8 cellular contexts compared by ENCODE assay signal in the genomic region with DNA sequence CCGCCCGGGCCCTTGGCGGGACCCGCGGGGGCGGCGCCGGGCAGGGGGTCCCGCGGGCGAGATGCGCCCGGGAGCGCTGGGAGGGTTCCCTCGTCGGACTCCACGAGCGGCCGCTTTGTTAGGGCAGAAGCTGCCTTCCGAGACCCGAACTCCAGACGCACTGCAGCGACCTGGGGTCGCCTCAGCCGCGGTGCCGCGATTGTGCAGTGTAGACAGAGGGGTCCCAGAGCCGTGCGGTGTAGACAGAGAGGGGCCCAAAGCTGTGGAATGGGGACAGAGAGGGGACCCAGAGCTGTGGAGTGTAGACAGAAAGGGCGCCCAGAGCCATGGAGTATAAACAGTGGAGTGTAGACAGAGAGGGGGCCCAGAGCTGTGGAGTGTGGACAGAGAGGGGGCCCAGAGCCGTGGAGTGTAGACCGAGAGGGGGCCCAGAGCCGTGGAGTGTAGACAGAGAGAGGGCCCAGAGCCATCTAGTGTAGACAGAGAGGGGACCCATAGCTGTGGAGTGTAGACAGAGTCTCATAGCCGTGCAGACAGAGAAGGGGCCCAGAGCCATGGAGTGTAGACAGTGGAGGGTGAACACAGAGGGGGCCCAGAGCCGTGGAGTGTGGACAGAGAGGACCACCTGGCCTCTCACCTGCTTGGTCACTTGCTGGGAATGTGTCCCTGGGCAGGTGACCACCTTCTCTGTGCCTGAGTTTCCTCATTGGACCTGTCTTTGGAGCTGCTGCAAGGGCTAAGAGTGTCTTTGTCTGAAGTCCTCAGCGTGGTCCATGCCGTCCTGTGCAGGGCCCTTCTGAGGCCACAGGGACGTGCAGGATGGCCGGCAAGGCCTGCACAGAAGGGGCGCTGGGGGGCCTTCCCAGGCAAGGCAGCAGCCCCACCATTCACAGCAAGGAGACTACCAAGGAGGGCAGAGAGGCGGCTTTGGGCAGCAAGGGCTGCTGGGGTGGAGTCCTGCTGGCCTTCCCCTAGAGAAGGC. TPM values are rescaled to one million over a fixed set of nuclear protein-coding genes. Genes with fewer than 3 reads are reported as not detected.
DNase-seq lines count a peak whose midpoint lies in the region; ATAC-seq, FAIRE-seq and TF ChIP-seq lines count a peak whose summit lies in the region.

No MANE protein-coding gene starts in this region.

- H3K27ac Mint-ChIP-seq in activated CD8-positive, alpha-beta memory T cell treated with anti-CD3 and anti-CD28 coated beads, Interleukin-2, amount 10 ng/mL, durations not matched to agents 7 days and 5 days = no peak overlapping the region

- intact Hi-C loops in left ventricle myocardium inferior (cut with micrococcal nuclease) = no loop called here

- peaks cover 75% of the 10 kb centered on the region for H3K27me3 Mint-ChIP-seq in activated CD8-positive, alpha-beta memory T cell treated with anti-CD3 and anti-CD28 coated beads, Interleukin-2, amount 10 ng/mL, durations not matched to agents 7 days and 5 days

- DNase-seq in activated CD8-positive, alpha-beta memory T cell treated with anti-CD3 and anti-CD28 coated beads, Interleukin-2, amount 10 ng/mL, durations not matched to agents 7 days and 5 days = peak; percentile 41
- DNase-seq in left ventricle myocardium inferior (no peak), skeletal muscle cell (ENCODE audit: low read depth) (no peak), DMS79 treated with DMSO at 0.1 percent for 48 hours (lab: John Stamatoyannopoulos, UW) (no peak), NCI-H187 (lab: John Stamatoyannopoulos, UW) (no peak), urothelium cell line (ENCODE audit: low spot score) (no peak)

- H3K4me1 Mint-ChIP-seq in activated CD8-positive, alpha-beta memory T cell treated with anti-CD3 and anti-CD28 coated beads, Interleukin-2, amount 10 ng/mL, durations not matched to agents 7 days and 5 days = peaks cover 6% of the 10 kb centered on the region

- no peak for TF ChIP-seq CTCF in left ventricle myocardium inferior (IDR thresholded peaks at IDR 0.05; ENCODE audit: borderline replicate concordance)

- no peaks in the 10 kb centered on the region for H3K9me3 Mint-ChIP-seq in activated CD8-positive, alpha-beta memory T cell treated with anti-CD3 and anti-CD28 coated beads, Interleukin-2, amount 10 ng/mL, durations not matched to agents 7 days and 5 days (ENCODE audit: low read depth)

- H3K4me3 Mint-ChIP-seq in activated CD8-positive, alpha-beta memory T cell treated with anti-CD3 and anti-CD28 coated beads, Interleukin-2, amount 10 ng/mL, durations not matched to agents 7 days and 5 days = peak overlapping the region; percentile 52

- ATAC-seq in HG03139 (IDR thresholded peaks at IDR 0.05; ENCODE audit: unreplicated experiment) = peak; percentile 6
- no peak for ATAC-seq in activated CD8-positive, alpha-beta memory T cell treated with anti-CD3 and anti-CD28 coated beads, Interleukin-2, amount 10 ng/mL, durations not matched to agents 7 days and 5 days
- ATAC-seq in GM18870 (IDR thresholded peaks at IDR 0.05; ENCODE audit: unreplicated experiment) = no peak

- no peaks in the 10 kb centered on the region for H3K36me3 Mint-ChIP-seq in activated CD8-positive, alpha-beta memory T cell treated with anti-CD3 and anti-CD28 coated beads, Interleukin-2, amount 10 ng/mL, durations not matched to agents 7 days and 5 days

- CTCF ChIA-PET in activated CD8-positive, alpha-beta memory T cell treated with anti-CD3 and anti-CD28 coated beads, Interleukin-2, amount 10 ng/mL, durations not matched to agents 7 days and 5 days (lab: Charles Lee) = interaction anchor here (2.0 kb wide), 1 partner anchor 186 kb away, joined by 7 read pairs; no protein-coding TSS in a partner anchor

- peaks cover 40% of the 10 kb centered on the region for H3K4me1 ChIP-seq in left ventricle myocardium inferior

- H3K9me3 ChIP-seq in left ventricle myocardium inferior (replicated peaks) = no peaks in the 10 kb centered on the region

- no peaks in the 10 kb centered on the region for H3K27me3 ChIP-seq in left ventricle myocardium inferior (ENCODE audit: low read depth)

- no peaks in the 10 kb centered on the region for H3K36me3 ChIP-seq in left ventricle myocardium inferior

- no peak for FAIRE-seq in urothelium cell line (lab: Jason Lieb, UNC)

- H3K27ac ChIP-seq in left ventricle myocardium inferior (replicated peaks) = peak overlapping the region; percentile 98

- peak overlapping the region; percentile 98 for H3K4me3 ChIP-seq in left ventricle myocardium inferior
- H3K4me3 ChIP-seq in skeletal muscle cell (ENCODE audit: low read depth, low read length) = peak overlapping the region; percentile 71

RNA-seq across cellular contexts. Expression of gene RGS12, which starts 0.9 kb away (rescaled TPM):
- 1 to 10 TPM; 2.1 to 5.0 TPM for total RNA-seq in activated CD8-positive, alpha-beta memory T cell treated with anti-CD3 and anti-CD28 coated beads, Interleukin-2, amount 10 ng/mL, durations not matched to agents 7 days and 5 days
- 13.4 TPM for total RNA-seq in left ventricle myocardium inferior

RNA-seq across cellular contexts. Expression of gene MSANTD1, which starts 44.7 kb away (rescaled TPM):
- under 1 TPM; 0.73 to 0.82 TPM for total RNA-seq in activated CD8-positive, alpha-beta memory T cell treated with anti-CD3 and anti-CD28 coated beads, Interleukin-2, amount 10 ng/mL, durations not matched to agents 7 days and 5 days
- total RNA-seq in left ventricle myocardium inferior = 0.44 TPM
